Comparison of ENCODE assay signal across 12 cellular contexts in the genomic region with DNA sequence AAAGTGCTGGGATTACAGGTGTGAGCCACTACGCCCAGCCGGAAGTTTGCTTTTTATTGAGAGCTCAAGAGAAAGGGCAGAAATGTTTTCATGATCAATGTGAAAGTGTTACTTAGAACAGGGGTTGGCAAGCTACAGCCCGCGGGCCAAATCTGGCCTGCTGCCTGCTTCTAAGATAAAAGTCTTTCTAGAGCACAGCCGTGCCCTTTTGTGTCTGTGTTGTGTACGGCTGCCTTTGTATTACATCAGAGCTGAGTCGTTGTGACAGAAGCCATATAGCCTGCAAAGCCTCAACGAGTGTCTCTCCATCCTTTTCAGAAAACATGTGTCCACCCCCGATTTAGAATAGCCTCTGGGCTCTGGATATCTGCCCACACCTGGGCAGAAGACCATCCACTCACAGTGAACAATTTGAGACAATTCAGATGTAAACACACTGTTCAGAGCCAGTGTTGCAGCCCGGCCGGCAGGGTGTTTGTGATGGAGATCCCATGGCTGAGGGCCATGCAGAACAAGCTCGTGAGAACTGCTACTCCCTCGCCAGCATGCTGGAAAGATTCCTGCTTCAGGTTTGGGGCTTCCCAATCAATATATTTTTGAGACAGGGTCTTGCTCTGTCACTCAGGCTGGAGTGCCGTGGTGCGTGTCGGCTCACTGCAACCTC. TPM values are rescaled to one million over a fixed set of nuclear protein-coding genes. Genes with fewer than 3 reads are reported as not detected.
DNase-seq lines count a peak whose midpoint lies in the region; ATAC-seq and TF ChIP-seq lines count a peak whose summit lies in the region.
"Had no signal": no experiment of that assay in that cellular context is flagged by ENCODE, and none has a peak within 500 bp of the region (broad histone marks: within the 10 kb centered on the region; RNA-seq: fewer than 3 reads in every experiment).

No MANE protein-coding gene starts in this region.

- no peaks in the 10 kb centered on the region for H3K27me3 ChIP-seq in stomach
- H3K27me3 ChIP-seq: suprapubic skin had no signal

- H3K27ac Mint-ChIP-seq in activated naive CD4-positive, alpha-beta T cell treated with anti-CD3 and anti-CD28 coated beads, Interleukin-2, amount 10 ng/mL, durations not matched to agents 7 days and 5 days: peak overlapping the region; percentile 88
- no peak overlapping the region for H3K27ac Mint-ChIP-seq in T-helper 17 cell

- TF ChIP-seq EP300 in stomach (IDR thresholded peaks at IDR 0.05): peak; percentile 74

- ATAC-seq in T-helper 17 cell (no peak), HG03460 (IDR thresholded peaks at IDR 0.05; ENCODE audit: unreplicated experiment) (no peak)
- ATAC-seq: Panc1 had no signal

- CTCF ChIA-PET in activated naive CD4-positive, alpha-beta T cell treated with anti-CD3 and anti-CD28 coated beads, Interleukin-2, amount 10 ng/mL, durations not matched to agents 7 days and 5 days (lab: Charles Lee): interaction anchor here (0.6 to 1.6 kb wide), 8 partner anchors 13 to 203 kb away, joined by 3 to 18 read pairs (median 4); no protein-coding TSS in a partner anchor

- DNase-seq in activated naive CD4-positive, alpha-beta T cell treated with anti-CD3 and anti-CD28 coated beads, Interleukin-2, amount 10 ng/mL, durations not matched to agents 7 days and 5 days: peak; percentile 34
- no peak for DNase-seq in activated naive CD4-positive, alpha-beta T cell treated with Interleukin-2 at 50 U/mL for 16 hours
- no peak for DNase-seq in T-helper 17 cell
- DNase-seq in fibroblast of villous mesenchyme (ENCODE audit: low read depth): peak; percentile 30
- peak; percentile 85 for DNase-seq in stomach
- DNase-seq in dermis blood vessel endothelial cell: no peak
- no peak for DNase-seq in DMS114 treated with DMSO at 0.1 percent for 48 hours (lab: John Stamatoyannopoulos, UW; ENCODE audit: unreplicated experiment)
- DNase-seq: cerebellar nuclear complex had no signal

- H3K36me3 Mint-ChIP-seq in activated naive CD4-positive, alpha-beta T cell treated with anti-CD3 and anti-CD28 coated beads, Interleukin-2, amount 10 ng/mL, durations not matched to agents 7 days and 5 days: no peaks in the 10 kb centered on the region
- H3K36me3 Mint-ChIP-seq in T-helper 17 cell (ENCODE audit: low read depth): peaks cover 2% of the 10 kb centered on the region

- peaks cover 28% of the 10 kb centered on the region for H3K4me1 Mint-ChIP-seq in activated naive CD4-positive, alpha-beta T cell treated with anti-CD3 and anti-CD28 coated beads, Interleukin-2, amount 10 ng/mL, durations not matched to agents 7 days and 5 days
- no peaks in the 10 kb centered on the region for H3K4me1 Mint-ChIP-seq in T-helper 17 cell

- 33 to 45% (median 37%) methylated on average over 14 to 16 of the region's 16 CpGs for WGBS in stomach, 5 donors

- intact Hi-C loops in stomach (cut with DNase I; ENCODE audit: low total_unique reads): no loop called here

- no peaks in the 10 kb centered on the region for H3K36me3 ChIP-seq in stomach
- H3K36me3 ChIP-seq: suprapubic skin had no signal

- H3K4me3 ChIP-seq in fibroblast of villous mesenchyme (ENCODE audit: low read depth, low read length) (no peak overlapping the region), stomach (peak overlapping the region; percentile 1 to 29 (median 10))
- H3K4me3 ChIP-seq: suprapubic skin had no signal

- H3K27me3 Mint-ChIP-seq in activated naive CD4-positive, alpha-beta T cell treated with anti-CD3 and anti-CD28 coated beads, Interleukin-2, amount 10 ng/mL, durations not matched to agents 7 days and 5 days: peaks cover 12% of the 10 kb centered on the region
- H3K27me3 Mint-ChIP-seq in T-helper 17 cell: peaks cover 16% of the 10 kb centered on the region

- H3K27ac ChIP-seq in stomach: peak overlapping the region; percentile 59 to 82 (median 74)
- H3K27ac ChIP-seq: suprapubic skin had no signal

- H3K4me1 ChIP-seq in stomach: peaks cover 0 to 18% (median 9%) of the 10 kb centered on the region in 4 donors
- H3K4me1 ChIP-seq: suprapubic skin had no signal

- TF ChIP-seq POLR2A in stomach (IDR thresholded peaks at IDR 0.05): no peak

- no peaks in the 10 kb centered on the region for H3K9me3 Mint-ChIP-seq in activated naive CD4-positive, alpha-beta T cell treated with anti-CD3 and anti-CD28 coated beads, Interleukin-2, amount 10 ng/mL, durations not matched to agents 7 days and 5 days

- peak overlapping the region; percentile 38 for H3K4me3 Mint-ChIP-seq in activated naive CD4-positive, alpha-beta T cell treated with anti-CD3 and anti-CD28 coated beads, Interleukin-2, amount 10 ng/mL, durations not matched to agents 7 days and 5 days
- H3K4me3 Mint-ChIP-seq in T-helper 17 cell: peak overlapping the region; percentile 67

- no peaks in the 10 kb centered on the region for H3K9me3 ChIP-seq in T-helper 17 cell (ENCODE audit: control insufficient read depth, low read length, poor library complexity, severe bottlenecking)
- no peaks in the 10 kb centered on the region for H3K9me3 ChIP-seq in stomach
- H3K9me3 ChIP-seq: suprapubic skin had no signal

- no peak for TF ChIP-seq CTCF in fibroblast of villous mesenchyme (IDR thresholded peaks at IDR 0.05; ENCODE audit: insufficient read depth, low read depth, low read length)
- no peak for TF ChIP-seq CTCF in stomach (IDR thresholded peaks at IDR 0.05)

RNA-seq across cellular contexts. Expression of gene AK8, which starts 28.8 kb away (rescaled TPM):
- total RNA-seq in T-helper 17 cell (under 1 TPM in 1 of 2 donors, not detected in 1; 0.32 TPM), fibroblast of villous mesenchyme (0.32 TPM in 1 of 2 replicates, not detected in the other), stomach (under 1 TPM in 1 of 5 donors, not detected in 4; 0.89 TPM), dermis blood vessel endothelial cell (0.09 TPM in 1 of 2 replicates, not detected in the other)
- polyA plus RNA-seq in stomach: under 1 TPM in 2 of 3 donors, not detected in 1; 0.56 to 0.60 TPM
- total RNA-seq: LHCN-M2 had no signal

RNA-seq across cellular contexts. Expression of gene SPACA9, which starts 29.4 kb away (rescaled TPM):
- total RNA-seq in T-helper 17 cell: under 1 TPM; 0.52 to 0.86 TPM
- total RNA-seq in fibroblast of villous mesenchyme: 2.2 and 2.6 TPM in 2 replicates
- total RNA-seq in stomach: 1 to 10 TPM in 1 of 5 donors, under 1 TPM in 2, not detected in 2; 0.29 to 2.2 (median 0.55) TPM
- polyA plus RNA-seq in stomach: 1 to 10 TPM; 1.8 to 4.8 (median 3.4) TPM
- 1.3 and 1.4 TPM in 2 replicates for total RNA-seq in dermis blood vessel endothelial cell

Comparison
In these comparisons a context has a peak if more than half of its experiments do, and no peak if none do; other contexts are left out.
1. DNase-seq: peak in activated naive CD4-positive, alpha-beta T cell treated with anti-CD3 and anti-CD28 coated beads, Interleukin-2, amount 10 ng/mL, durations not matched to agents 7 days and 5 days (single experiment), fibroblast of villous mesenchyme (single experiment) and stomach (single experiment); none in activated naive CD4-positive, alpha-beta T cell treated with Interleukin-2 at 50 U/mL for 16 hours (single experiment), T-helper 17 cell (0 of 3), dermis blood vessel endothelial cell (single experiment) and DMS114 treated with DMSO at 0.1 percent for 48 hours (single experiment).